In genomic region chr19:35142531-35143230, GRCh38 we compare ENCODE assay signal across 8 cellular contexts. TPM values are rescaled to one million over a fixed set of nuclear protein-coding genes. Genes with fewer than 3 reads are reported as not detected.
DNase-seq lines count a peak whose midpoint lies in the region; ATAC-seq and TF ChIP-seq lines count a peak whose summit lies in the region.

No MANE protein-coding gene starts in this region.

- H3K4me1 ChIP-seq in psoas muscle, result peaks cover 20% of the 10 kb centered on the region

- no peak overlapping the region for H3K27ac ChIP-seq in psoas muscle

- peaks cover 0 to 16% of the 10 kb centered on the region in 2 donors for H3K36me3 ChIP-seq in psoas muscle (ENCODE audit: insufficient read depth in 1 of 2, low read depth in 1 of 2)

- H3K9me3 Mint-ChIP-seq in activated T-cell treated with anti-CD3 and anti-CD28 coated beads, Interleukin-2, amount 50 U/mL, for 4 hours, result no peaks in the 10 kb centered on the region

- intact Hi-C loops in psoas muscle (cut with DNase I), result loop anchor here (5.0 to 10.0 kb wide), 3 partner anchors 122 to 170 kb away; partner anchors contain the start of gene USF2 (in 2 of the 2)

- H3K9me3 ChIP-seq in psoas muscle, result no peaks in the 10 kb centered on the region

- H3K36me3 Mint-ChIP-seq in activated T-cell treated with anti-CD3 and anti-CD28 coated beads, Interleukin-2, amount 50 U/mL, for 4 hours (ENCODE audit: insufficient read depth), result no peaks in the 10 kb centered on the region

- H3K27me3 Mint-ChIP-seq in activated T-cell treated with anti-CD3 and anti-CD28 coated beads, Interleukin-2, amount 50 U/mL, for 4 hours (ENCODE audit: low read depth), result no peaks in the 10 kb centered on the region

- peak in 1 of 2 donors; percentile 15 for ATAC-seq in activated T-cell treated with anti-CD3 and anti-CD28 coated beads, Interleukin-2, amount 50 U/mL, for 4 hours
- ATAC-seq in psoas muscle (no peak), GM21515 (IDR thresholded peaks at IDR 0.05; ENCODE audit: unreplicated experiment) (no peak)

- WGBS in psoas muscle, 3 donors, result 33 to 39% (median 35%) methylated on average over 27 to 49 of the region's 50 CpGs

- H3K4me3 ChIP-seq in GM12865 (ENCODE audit: low read depth, low read length) (no peak overlapping the region), fibroblast of the aortic adventitia (ENCODE audit: low read depth, low read length) (no peak overlapping the region), psoas muscle (no peak overlapping the region)

- no peaks in the 10 kb centered on the region for H3K27me3 ChIP-seq in psoas muscle (ENCODE audit: insufficient read depth in 3 of 3, low read length in 2 of 3)

- H3K4me3 Mint-ChIP-seq in activated T-cell treated with anti-CD3 and anti-CD28 coated beads, Interleukin-2, amount 50 U/mL, for 4 hours, result peak overlapping the region; percentile 76

- DNase-seq in GM12865 (ENCODE audit: low read depth) (peak; percentile 62), NCI-H748 (lab: John Stamatoyannopoulos, UW; ENCODE audit: unreplicated experiment) (peak; percentile 74), fibroblast of the aortic adventitia (ENCODE audit: low read depth) (no peak), psoas muscle (peak in 1 of 2 donors; percentile 72), HuH-7 (ENCODE audit: low spot score) (no peak), NCI-H446 treated with DMSO at 0.1 percent for 48 hours (lab: John Stamatoyannopoulos, UW) (no peak)
- peak; percentile 70 for DNase-seq in activated T-cell treated with anti-CD3 and anti-CD28 coated beads, Interleukin-2, amount 50 U/mL, for 4 hours

- peaks cover 31% of the 10 kb centered on the region for H3K4me1 Mint-ChIP-seq in activated T-cell treated with anti-CD3 and anti-CD28 coated beads, Interleukin-2, amount 50 U/mL, for 4 hours (ENCODE audit: low read depth)

- peak; percentile 48 for TF ChIP-seq CTCF in GM12865 (IDR thresholded peaks at IDR 0.05; ENCODE audit: insufficient read depth, low read depth, low read length, missing control alignments)
- TF ChIP-seq CTCF in fibroblast of the aortic adventitia (IDR thresholded peaks at IDR 0.05; ENCODE audit: insufficient read depth, low read length), result peak; percentile 35
- peak; percentile 35 for TF ChIP-seq CTCF in psoas muscle (IDR thresholded peaks at IDR 0.05)

RNA-seq across cellular contexts. Expression of gene FXYD7, which starts 0.4 kb away (rescaled TPM):
- total RNA-seq in activated T-cell treated with anti-CD3 and anti-CD28 coated beads, Interleukin-2, amount 50 U/mL, for 4 hours, result under 1 TPM in 1 of 3 donors, not detected in 2; 0.48 TPM
- total RNA-seq in fibroblast of the aortic adventitia (ENCODE audit: low replicate concordance) (not detected in 2 replicates), psoas muscle (under 1 TPM in 3 of 4 donors, not detected in 1; 0.56 to 0.65 (median 0.58) TPM)
- under 1 TPM in 1 of 3 donors, not detected in 2; 0.13 TPM for polyA plus RNA-seq in psoas muscle

RNA-seq across cellular contexts. Expression of gene FXYD1, which starts 4.1 kb away (rescaled TPM):
- 1 to 10 TPM in 2 of 3 donors, under 1 TPM in 1; 0.95 to 1.6 (median 1.4) TPM for total RNA-seq in activated T-cell treated with anti-CD3 and anti-CD28 coated beads, Interleukin-2, amount 50 U/mL, for 4 hours
- total RNA-seq in fibroblast of the aortic adventitia (ENCODE audit: low replicate concordance) (2.5 and 6.5 TPM in 2 replicates), psoas muscle (100 to 1,000 TPM; 409 to 860 (median 548) TPM)
- polyA plus RNA-seq in psoas muscle, result 100 to 1,000 TPM; 210 to 581 (median 299) TPM

RNA-seq across cellular contexts. Expression of gene LGI4, which starts 7.8 kb away (rescaled TPM):
- under 1 TPM in 1 of 3 donors, not detected in 2; 0.14 TPM for total RNA-seq in activated T-cell treated with anti-CD3 and anti-CD28 coated beads, Interleukin-2, amount 50 U/mL, for 4 hours
- total RNA-seq in fibroblast of the aortic adventitia (ENCODE audit: low replicate concordance), result 0.09 and 3.7 TPM in 2 replicates
- total RNA-seq in psoas muscle, result 10 to 100 TPM in 3 of 4 donors, 1 to 10 TPM in 1; 3.3 to 22.1 (median 17.3) TPM
- polyA plus RNA-seq in psoas muscle, result 10 to 100 TPM in 1 of 3 donors, 1 to 10 TPM in 2; 3.2 to 17.1 (median 9.5) TPM

RNA-seq across cellular contexts. Expression of gene FXYD5, which starts 11.9 kb away (rescaled TPM):
- 100 to 1,000 TPM; 363 to 466 (median 421) TPM for total RNA-seq in activated T-cell treated with anti-CD3 and anti-CD28 coated beads, Interleukin-2, amount 50 U/mL, for 4 hours
- total RNA-seq in fibroblast of the aortic adventitia (ENCODE audit: low replicate concordance), result 11.5 and 59.8 TPM in 2 replicates
- 10 to 100 TPM in 3 of 4 donors, 1 to 10 TPM in 1; 9.5 to 14.8 (median 11.7) TPM for total RNA-seq in psoas muscle
- polyA plus RNA-seq in psoas muscle, result 10 to 100 TPM in 2 of 3 donors, 1 to 10 TPM in 1; 6.4 to 19.1 (median 11.5) TPM

RNA-seq across cellular contexts. Expression of gene FXYD3, which starts 27.1 kb away (rescaled TPM):
- total RNA-seq in activated T-cell treated with anti-CD3 and anti-CD28 coated beads, Interleukin-2, amount 50 U/mL, for 4 hours, result under 1 TPM; 0.23 to 0.63 (median 0.41) TPM
- total RNA-seq in fibroblast of the aortic adventitia (ENCODE audit: low replicate concordance) (1.3 TPM in 1 of 2 replicates, not detected in the other), psoas muscle (not detected)
- polyA plus RNA-seq in psoas muscle, result under 1 TPM; 0.10 to 0.38 (median 0.13) TPM

Comparison
In these comparisons a context has a peak if more than half of its experiments do, and no peak if none do; other contexts are left out.
1. DNase-seq: peak in GM12865 (single experiment), NCI-H748 (single experiment) and activated T-cell treated with anti-CD3 and anti-CD28 coated beads, Interleukin-2, amount 50 U/mL, for 4 hours (single experiment); none in fibroblast of the aortic adventitia (single experiment), HuH-7 (single experiment) and NCI-H446 treated with DMSO at 0.1 percent for 48 hours (single experiment).
2. RNA of gene FXYD1, which starts 4.1 kb away (total RNA-seq): 409 to 860 TPM in psoas muscle; 2.5 to 6.5 TPM in fibroblast of the aortic adventitia and 0.95 to 1.6 TPM in activated T-cell treated with anti-CD3 and anti-CD28 coated beads, Interleukin-2, amount 50 U/mL, for 4 hours; every median in the first group is over 10 times any median in the second.
3. Peak in every context shown above with its lines, with median percentiles within 50 percentile points of each other: CTCF ChIP-seq.